Comparison of ENCODE assay signal across 8 cellular contexts in genomic region chr10:73998623-73999622, GRCh38.
DNase-seq lines count a peak whose midpoint lies in the region; ATAC-seq lines count a peak whose summit lies in the region.

No MANE protein-coding gene starts in this region.

- H3K9me3 Mint-ChIP-seq in stimulated activated effector memory CD8-positive, alpha-beta T cell treated with anti-CD3 and anti-CD28 coated beads, Interleukin-12 subunit alpha, Interleukin-12 subunit beta, amount 100 ng/mL, for 72 hours: no peaks in the 10 kb centered on the region

- peaks cover 46% of the 10 kb centered on the region for H3K4me1 Mint-ChIP-seq in stimulated activated effector memory CD8-positive, alpha-beta T cell treated with anti-CD3 and anti-CD28 coated beads, Interleukin-12 subunit alpha, Interleukin-12 subunit beta, amount 100 ng/mL, for 72 hours

- H3K4me3 Mint-ChIP-seq in stimulated activated effector memory CD8-positive, alpha-beta T cell treated with anti-CD3 and anti-CD28 coated beads, Interleukin-12 subunit alpha, Interleukin-12 subunit beta, amount 100 ng/mL, for 72 hours: peak overlapping the region; percentile 92

- peaks cover 26% of the 10 kb centered on the region for H3K36me3 Mint-ChIP-seq in stimulated activated effector memory CD8-positive, alpha-beta T cell treated with anti-CD3 and anti-CD28 coated beads, Interleukin-12 subunit alpha, Interleukin-12 subunit beta, amount 100 ng/mL, for 72 hours

- no peak for ATAC-seq in stimulated activated effector memory CD8-positive, alpha-beta T cell treated with anti-CD3 and anti-CD28 coated beads, Interleukin-12 subunit alpha, Interleukin-12 subunit beta, amount 100 ng/mL, for 72 hours
- ATAC-seq in HG03565 (IDR thresholded peaks at IDR 0.05; ENCODE audit: unreplicated experiment) (no peak), GM18909 (IDR thresholded peaks at IDR 0.05; ENCODE audit: poor library complexity, unreplicated experiment) (no peak)

- peak; percentile 29 for DNase-seq in COLO668 (lab: John Stamatoyannopoulos, UW; ENCODE audit: unreplicated experiment)
- peak; percentile 51 for DNase-seq in HS-27A (ENCODE audit: low read depth)
- DNase-seq in T-helper 9 cell: peak; percentile 6
- peak; percentile 7 for DNase-seq in cortex of kidney (lab: John Stamatoyannopoulos, UW)
- DNase-seq in left kidney (ENCODE audit: low read depth, low spot score): peak; percentile 94
- no peak for DNase-seq in stimulated activated effector memory CD8-positive, alpha-beta T cell treated with anti-CD3 and anti-CD28 coated beads, Interleukin-12 subunit alpha, Interleukin-12 subunit beta, amount 100 ng/mL, for 72 hours (ENCODE audit: low spot score in 2 of 2)

- peak overlapping the region; percentile 95 for H3K27ac Mint-ChIP-seq in stimulated activated effector memory CD8-positive, alpha-beta T cell treated with anti-CD3 and anti-CD28 coated beads, Interleukin-12 subunit alpha, Interleukin-12 subunit beta, amount 100 ng/mL, for 72 hours

Comparison
In these comparisons a context has a peak if more than half of its experiments do, and no peak if none do; other contexts are left out.
1. DNase-seq: peak in COLO668 (single experiment), HS-27A (single experiment), T-helper 9 cell (single experiment), cortex of kidney (single experiment) and left kidney (single experiment); none in stimulated activated effector memory CD8-positive, alpha-beta T cell treated with anti-CD3 and anti-CD28 coated beads, Interleukin-12 subunit alpha, Interleukin-12 subunit beta, amount 100 ng/mL, for 72 hours (0 of 2).